1 cellular context compared by ENCODE assay signal in genomic region chr17:13909901-13910519, GRCh38.
TF ChIP-seq lines count a peak whose summit lies in the region.

No MANE protein-coding gene starts in this region.

TF ChIP-seq in GM23338, 12 proteins besides CTCF, POLR2A, EP300 and RAD21 (continued from another document):
- no peak for TF ChIP-seq STAT1 (IDR thresholded peaks at IDR 0.05; ENCODE audit: unreplicated experiment)
- TF ChIP-seq ZNF331 (CRISPR knock-in tag; IDR thresholded peaks at IDR 0.05; ENCODE audit: low read depth): no peak
- no peak for TF ChIP-seq ZNF462 (CRISPR knock-in tag; IDR thresholded peaks at IDR 0.05)
- TF ChIP-seq CREB1 (CRISPR knock-in tag; IDR thresholded peaks at IDR 0.05; ENCODE audit: low read depth): no peak
